Comparison of ENCODE assay signal across 7 cellular contexts in the genomic region with DNA sequence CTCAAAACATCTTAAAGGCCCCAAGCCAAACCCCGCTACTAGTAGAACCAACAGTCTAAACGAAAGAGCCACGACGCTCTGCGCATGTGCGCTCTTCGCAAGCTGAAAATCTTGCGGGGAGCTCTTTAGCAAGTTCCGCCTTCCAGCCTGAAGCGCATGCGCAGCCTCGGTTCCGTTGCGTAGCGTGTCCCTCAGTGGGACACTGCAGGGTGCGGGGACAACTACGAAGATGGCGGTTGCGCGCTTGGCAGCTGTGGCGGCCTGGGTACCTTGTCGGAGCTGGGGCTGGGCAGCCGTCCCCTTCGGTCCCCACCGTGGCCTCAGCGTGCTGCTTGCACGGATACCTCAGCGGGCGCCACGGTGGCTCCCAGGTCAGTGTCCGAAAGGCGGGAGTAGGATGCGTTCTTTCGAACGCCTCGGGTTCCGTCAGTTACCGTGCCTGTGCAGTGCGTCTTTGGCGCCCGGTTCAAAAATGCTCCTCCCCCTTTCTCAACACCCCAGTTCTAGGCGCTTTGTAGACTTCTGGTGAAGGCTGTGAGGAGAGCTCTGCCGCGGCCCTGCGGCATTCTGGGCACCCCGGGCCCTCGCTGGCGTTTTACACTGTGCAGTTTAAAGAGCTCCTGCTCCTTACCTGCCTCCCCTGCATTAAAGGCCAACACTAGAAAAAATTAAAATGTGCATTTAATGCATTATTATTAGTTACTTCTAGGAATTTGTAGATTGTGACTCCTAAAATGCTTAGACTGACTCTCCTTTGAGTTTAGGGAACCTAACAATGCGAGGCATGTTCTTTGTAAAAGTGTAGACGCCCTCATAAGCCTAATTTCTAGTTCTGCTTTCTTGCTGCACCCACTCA.
A peak's percentile ranks its signal among the peaks of the same experiment; 100 is the strongest.
DNase-seq lines count a peak whose midpoint lies in the region; ATAC-seq and TF ChIP-seq lines count a peak whose summit lies in the region.

A gene (plus strand): TSS at position 194 of the 856 bp plus-strand sequence. CDS start 36 bp downstream, at position 230.

- TF ChIP-seq CTCF in astrocyte of the spinal cord (IDR thresholded peaks at IDR 0.05; ENCODE audit: low read depth, low read length) (no peak), retinal pigment epithelial cell (conservative IDR thresholded peaks at IDR 0.05; ENCODE audit: low read depth, low read length) (no peak)

- DNase-seq in NCI-H1930 (lab: John Stamatoyannopoulos, UW) (peak; percentile 96 to 97), T1000 (lab: John Stamatoyannopoulos, UW) (peak; percentile 81), astrocyte of the spinal cord (ENCODE audit: low read depth, low spot score) (peak; percentile 98), hypothalamus (lab: John Stamatoyannopoulos, UW) (peak; percentile 69 to 98 (median 92)), retinal pigment epithelial cell (ENCODE audit: low read depth) (peak; percentile 92)

- in situ Hi-C loops in astrocyte of the spinal cord (cut with HindIII; ENCODE audit: low sequenced_read_pairs): no loop called here

- peak; percentile 97 for ATAC-seq in GM18505 (IDR thresholded peaks at IDR 0.05; ENCODE audit: unreplicated experiment)
- ATAC-seq in HG02970 (IDR thresholded peaks at IDR 0.05; ENCODE audit: low FRiP score, unreplicated experiment): peak; percentile 96

- TF ChIP-seq POLR2A in GM18505 (IDR thresholded peaks at IDR 0.05; ENCODE audit: borderline replicate concordance, extremely low read depth, insufficient read depth, insufficient read length): peak; percentile 83

- peak within 1 kb of the TSS; percentile 90 for H3K4me3 ChIP-seq in astrocyte of the spinal cord (ENCODE audit: low read depth, low read length)
- H3K4me3 ChIP-seq in retinal pigment epithelial cell (ENCODE audit: low read length): peak within 1 kb of the TSS; percentile 86

Comparison
In these comparisons a context has a peak if more than half of its experiments do, and no peak if none do; other contexts are left out.
1. Peak in every context shown above with its lines: DNase-seq, ATAC-seq and H3K4me3 ChIP-seq.